In the genomic region with DNA sequence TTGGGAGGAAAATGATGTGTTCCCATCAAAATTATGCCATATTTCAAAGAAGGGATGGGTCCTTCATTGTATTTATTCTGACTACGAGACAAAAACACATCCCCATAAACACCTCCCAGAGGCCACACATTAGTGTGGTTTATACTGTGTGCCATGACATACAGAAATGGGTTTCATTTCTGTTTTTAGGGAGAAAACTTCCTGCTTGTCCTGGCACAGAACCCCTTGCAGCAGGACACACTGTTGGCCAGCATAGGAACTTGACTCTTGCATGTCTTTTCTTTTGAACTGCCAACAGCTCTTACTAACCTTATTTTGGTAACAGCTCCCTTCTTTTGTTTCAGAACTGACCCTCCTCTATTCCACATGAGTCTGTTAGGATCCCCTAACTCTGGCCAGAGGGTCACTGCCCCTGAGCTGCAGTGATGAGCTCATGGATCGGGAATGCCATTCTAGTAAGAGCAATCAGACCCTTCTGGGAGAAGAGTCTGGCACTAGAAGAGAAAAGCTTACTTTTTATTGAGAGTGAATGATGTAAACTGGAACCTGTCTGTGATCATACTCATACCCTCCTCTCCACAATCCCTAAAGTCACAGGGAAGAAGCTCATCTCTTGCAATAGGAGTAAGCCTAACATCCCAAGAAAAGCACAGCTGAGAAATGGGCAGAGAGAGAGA, we compare ENCODE assay signal across 17 cellular contexts.
DNase-seq lines count a peak whose midpoint lies in the region; ATAC-seq lines count a peak whose summit lies in the region.
"Had no signal": no experiment of that assay in that cellular context is flagged by ENCODE, and none has a peak within 500 bp of the region (broad histone marks: within the 10 kb centered on the region; RNA-seq: fewer than 3 reads in every experiment).

No MANE protein-coding gene starts in this region.

- H3K36me3 Mint-ChIP-seq in naive thymus-derived CD8-positive, alpha-beta T cell, result no peaks in the 10 kb centered on the region
- H3K36me3 Mint-ChIP-seq: mesothelial cell of epicardium had no signal

- no peak overlapping the region for H3K4me2 ChIP-seq in mesendoderm (ENCODE audit: low read length)

- no peaks in the 10 kb centered on the region for H3K9me3 Mint-ChIP-seq in naive thymus-derived CD8-positive, alpha-beta T cell
- H3K9me3 Mint-ChIP-seq: activated B cell treated with CpG ODN at 0.5 μM for 24 hours; activated T-helper 17 cell treated with anti-CD3 and anti-CD28 coated beads, Interleukin-2, amount 50 U/mL, for 72 hours; central memory CD8-positive, alpha-beta T cell; mesothelial cell of epicardium had no signal

- H3K23ac ChIP-seq in mesendoderm (ENCODE audit: low read length), result no peak overlapping the region

- no peak overlapping the region for H4K8ac ChIP-seq in mesendoderm (ENCODE audit: low read depth, low read length)

- no peak overlapping the region for H3K18ac ChIP-seq in mesendoderm (ENCODE audit: low read length)

- H2BK120ac ChIP-seq in mesendoderm (ENCODE audit: low read depth, low read length), result no peak overlapping the region

- no peak overlapping the region for H2BK5ac ChIP-seq in mesendoderm (ENCODE audit: low read length)

- H3K4me3 ChIP-seq in mesendoderm (ENCODE audit: low read length), result no peak overlapping the region

- H3K27ac ChIP-seq in mesendoderm (ENCODE audit: low read depth, low read length), result no peak overlapping the region
- H3K27ac ChIP-seq: RWPE1 had no signal

- H3K27me3 ChIP-seq in mesendoderm (ENCODE audit: insufficient read depth, low read length, poor library complexity), result no peaks in the 10 kb centered on the region

- no peak overlapping the region for H3K56ac ChIP-seq in mesendoderm (ENCODE audit: low read length)

- H2BK15ac ChIP-seq in mesendoderm (replicated peaks; ENCODE audit: low read depth), result no peak overlapping the region

- DNase-seq in EH (ENCODE audit: low read depth) (peak; percentile 55), MV-4-11 (lab: John Stamatoyannopoulos, UW) (peak; percentile 88), fibroblast of peridontal ligament (ENCODE audit: extremely low read depth) (peak; percentile 44), mesendoderm (peak; percentile 89), NCI-H2107 (lab: John Stamatoyannopoulos, UW) (no peak), cerebellum (ENCODE audit: low spot score) (no peak)
- no peak for DNase-seq in naive thymus-derived CD8-positive, alpha-beta T cell
- DNase-seq: activated B cell treated with CpG ODN at 0.5 μM for 24 hours; Caco-2; NCI-H526 treated with DMSO at 0.1 percent for 48 hours; stimulated activated CD4-positive, alpha-beta T cell treated with anti-CD3 and anti-CD28 coated beads, Interleukin-2, amount 100 ng/mL, for 48 hours; T-helper 1 cell had no signal

- no peaks in the 10 kb centered on the region for H3K4me1 Mint-ChIP-seq in naive thymus-derived CD8-positive, alpha-beta T cell
- H3K4me1 Mint-ChIP-seq: activated B cell treated with CpG ODN at 0.5 μM for 24 hours; activated T-helper 17 cell treated with anti-CD3 and anti-CD28 coated beads, Interleukin-2, amount 50 U/mL, for 72 hours; central memory CD8-positive, alpha-beta T cell; mesothelial cell of epicardium had no signal

- no CpG with 5 or more reads among the region's 2 CpGs for WGBS in mesendoderm (ENCODE audit: extremely low coverage, insufficient coverage, low lambda C conversion rate)

- POLR2A ChIA-PET in naive thymus-derived CD8-positive, alpha-beta T cell (lab: Charles Lee), result no interaction called here

- H3K4me3 Mint-ChIP-seq in naive thymus-derived CD8-positive, alpha-beta T cell, result no peak overlapping the region
- H3K4me3 Mint-ChIP-seq: activated B cell treated with CpG ODN at 0.5 μM for 24 hours; activated T-helper 17 cell treated with anti-CD3 and anti-CD28 coated beads, Interleukin-2, amount 50 U/mL, for 72 hours; central memory CD8-positive, alpha-beta T cell; mesothelial cell of epicardium had no signal

- H3K79me1 ChIP-seq in mesendoderm (ENCODE audit: low read length), result no peaks in the 10 kb centered on the region

- no peaks in the 10 kb centered on the region for H3K79me2 ChIP-seq in mesendoderm (ENCODE audit: control insufficient read depth, insufficient read depth, low read length)

- H3K27ac Mint-ChIP-seq in naive thymus-derived CD8-positive, alpha-beta T cell, result no peak overlapping the region
- H3K27ac Mint-ChIP-seq: activated B cell treated with CpG ODN at 0.5 μM for 24 hours; activated T-helper 17 cell treated with anti-CD3 and anti-CD28 coated beads, Interleukin-2, amount 50 U/mL, for 72 hours; mesothelial cell of epicardium had no signal

- no peak overlapping the region for H3K9ac ChIP-seq in mesendoderm (ENCODE audit: low read length)

- no peak for ATAC-seq in naive thymus-derived CD8-positive, alpha-beta T cell
- no peak for ATAC-seq in GM21528 (IDR thresholded peaks at IDR 0.05; ENCODE audit: low FRiP score, unreplicated experiment)
- ATAC-seq: activated T-helper 17 cell treated with anti-CD3 and anti-CD28 coated beads, Interleukin-2, amount 50 U/mL, for 72 hours had no signal

- no peak overlapping the region for H3K4ac ChIP-seq in mesendoderm (ENCODE audit: low read depth, low read length)

- H2AK5ac ChIP-seq in mesendoderm (ENCODE audit: low read length), result no peak overlapping the region

- no peaks in the 10 kb centered on the region for H3K4me1 ChIP-seq in mesendoderm (ENCODE audit: control insufficient read depth, low read depth, low read length)
- H3K4me1 ChIP-seq: Caco-2 had no signal

- H3K27me3 Mint-ChIP-seq in naive thymus-derived CD8-positive, alpha-beta T cell, result peaks cover 4 to 15% (median 7%) of the 10 kb centered on the region in 5 donors

- H3K36me3 ChIP-seq in mesendoderm (ENCODE audit: control insufficient read depth, insufficient read depth, low read length), result no peaks in the 10 kb centered on the region

- H4K5ac ChIP-seq in mesendoderm (ENCODE audit: low read length), result no peak overlapping the region

Comparison
In these comparisons a context has a peak if more than half of its experiments do, and no peak if none do; other contexts are left out.
1. DNase-seq: peak in EH (single experiment), MV-4-11 (single experiment), fibroblast of peridontal ligament (single experiment) and mesendoderm (single experiment); none in NCI-H2107 (single experiment), cerebellum (single experiment) and naive thymus-derived CD8-positive, alpha-beta T cell (0 of 10).